17 cellular contexts compared by ENCODE assay signal in genomic region chr22:20324139-20324516, GRCh38. TPM values are rescaled to one million over a fixed set of nuclear protein-coding genes. Genes with fewer than 3 reads are reported as not detected.
A peak's percentile ranks its signal among the peaks of the same experiment; 100 is the strongest.
DNase-seq lines count a peak whose midpoint lies in the region; FAIRE-seq and TF ChIP-seq lines count a peak whose summit lies in the region.
"Had no signal": no experiment of that assay in that cellular context is flagged by ENCODE, and none has a peak within 500 bp of the region (broad histone marks: within the 10 kb centered on the region; RNA-seq: fewer than 3 reads in every experiment).

No MANE protein-coding gene starts in this region.

- no peak for TF ChIP-seq CTCF in endodermal cell (conservative IDR thresholded peaks at IDR 0.05)
- no peak for TF ChIP-seq CTCF in progenitor cell of endocrine pancreas (IDR thresholded peaks at IDR 0.05; ENCODE audit: unreplicated experiment)

- H3K27ac ChIP-seq in endodermal cell (ENCODE audit: low read depth, low read length): no peak overlapping the region
- H3K27ac ChIP-seq: esophagus muscularis mucosa, psoas muscle had no signal

- H3K9me3 ChIP-seq in endodermal cell (ENCODE audit: control insufficient read depth, low read length): no peaks in the 10 kb centered on the region
- H3K9me3 ChIP-seq: esophagus muscularis mucosa, psoas muscle had no signal

- H3K4me1 ChIP-seq in endodermal cell (ENCODE audit: control insufficient read depth, insufficient read depth, low read length): peaks cover 3% of the 10 kb centered on the region

- peak; percentile 10 for DNase-seq in activated CD4-positive, alpha-beta T cell treated with anti-CD3 and anti-CD28 coated beads for 1 hour
- DNase-seq in activated CD4-positive, alpha-beta T cell treated with anti-CD3 and anti-CD28 coated beads, Interleukin-2, amount 50 U/mL, for 4 hours: no peak
- DNase-seq in activated CD4-positive, alpha-beta memory T cell treated with anti-CD3 and anti-CD28 coated beads, Interleukin-2, amount 10 ng/mL, durations not matched to agents 7 days and 5 days: peak; percentile 62
- DNase-seq in endodermal cell (peak; percentile 19), GM12892 (ENCODE audit: insufficient read length) (no peak), progenitor cell of endocrine pancreas (ENCODE audit: low spot score, unreplicated experiment) (no peak), nucleus accumbens (lab: John Stamatoyannopoulos, UW) (no peak)
- DNase-seq in stimulated activated naive CD4-positive, alpha-beta T cell treated with Interleukin-2 at 50 U/mL for 16 hours (lab: John Stamatoyannopoulos, UW): peak; percentile 46
- DNase-seq: 8988T, activated gamma-delta T cell, DMS 273 treated with DMSO at 0.1 percent for 48 hours, MM.1S, NCI-H2227 treated with DMSO at 0.1 percent for 48 hours, psoas muscle, T-helper 9 cell, trophoblast cell had no signal

- no peaks in the 10 kb centered on the region for H3K36me3 ChIP-seq in endodermal cell (ENCODE audit: control insufficient read depth, insufficient read depth, low read length)
- H3K36me3 ChIP-seq: esophagus muscularis mucosa had no signal

- H3K9me3 Mint-ChIP-seq in activated CD4-positive, alpha-beta memory T cell treated with anti-CD3 and anti-CD28 coated beads, Interleukin-2, amount 10 ng/mL, durations not matched to agents 7 days and 5 days: no peaks in the 10 kb centered on the region
- H3K9me3 Mint-ChIP-seq in endodermal cell (no peaks in the 10 kb centered on the region), progenitor cell of endocrine pancreas (ENCODE audit: low read depth) (no peaks in the 10 kb centered on the region)

- no peak for FAIRE-seq in GM12892 (lab: Jason Lieb, UNC)

- H3K4me3 ChIP-seq in endodermal cell (ENCODE audit: low read length): no peak overlapping the region
- H3K4me3 ChIP-seq: esophagus muscularis mucosa, psoas muscle had no signal

- POLR2A ChIA-PET in activated CD4-positive, alpha-beta memory T cell treated with anti-CD3 and anti-CD28 coated beads, Interleukin-2, amount 10 ng/mL, durations not matched to agents 7 days and 5 days (lab: Charles Lee): no interaction called here

- H3K4me3 Mint-ChIP-seq in activated CD4-positive, alpha-beta memory T cell treated with anti-CD3 and anti-CD28 coated beads, Interleukin-2, amount 10 ng/mL, durations not matched to agents 7 days and 5 days: peak overlapping the region; percentile 5
- no peak overlapping the region for H3K4me3 Mint-ChIP-seq in endodermal cell
- no peak overlapping the region for H3K4me3 Mint-ChIP-seq in progenitor cell of endocrine pancreas (ENCODE audit: low read depth)

- peaks cover 55% of the 10 kb centered on the region for H3K4me1 Mint-ChIP-seq in activated CD4-positive, alpha-beta memory T cell treated with anti-CD3 and anti-CD28 coated beads, Interleukin-2, amount 10 ng/mL, durations not matched to agents 7 days and 5 days
- H3K4me1 Mint-ChIP-seq in endodermal cell: peaks cover 25% of the 10 kb centered on the region
- H3K4me1 Mint-ChIP-seq in progenitor cell of endocrine pancreas (ENCODE audit: low read depth): peaks cover 6% of the 10 kb centered on the region

- H3K27ac Mint-ChIP-seq in activated CD4-positive, alpha-beta memory T cell treated with anti-CD3 and anti-CD28 coated beads, Interleukin-2, amount 10 ng/mL, durations not matched to agents 7 days and 5 days: peak overlapping the region; percentile 82
- H3K27ac Mint-ChIP-seq in endodermal cell (no peak overlapping the region), progenitor cell of endocrine pancreas (no peak overlapping the region)

- H3K9ac ChIP-seq in endodermal cell (ENCODE audit: extremely low read depth, low read length, poor library complexity, severe bottlenecking): no peak overlapping the region

- H3K27me3 ChIP-seq in endodermal cell (ENCODE audit: control insufficient read depth, insufficient read depth, low read length, poor library complexity, severe bottlenecking): no peaks in the 10 kb centered on the region
- H3K27me3 ChIP-seq: esophagus muscularis mucosa had no signal

- 91 to 100% methylated on average over 5 of the region's 5 CpGs for WGBS in endodermal cell (ENCODE audit: insufficient coverage in 1 of 2, insufficient read length in 1 of 2), 2 experiments

- H3K36me3 Mint-ChIP-seq in activated CD4-positive, alpha-beta memory T cell treated with anti-CD3 and anti-CD28 coated beads, Interleukin-2, amount 10 ng/mL, durations not matched to agents 7 days and 5 days (ENCODE audit: low read depth): peaks cover 10% of the 10 kb centered on the region
- H3K36me3 Mint-ChIP-seq in endodermal cell (ENCODE audit: low read depth) (no peaks in the 10 kb centered on the region), progenitor cell of endocrine pancreas (ENCODE audit: insufficient read depth) (no peaks in the 10 kb centered on the region)

- TF ChIP-seq POLR2A in GM12892 (IDR thresholded peaks at IDR 0.05; ENCODE audit: low read depth, low read length): no peak

- CTCF ChIA-PET in activated CD4-positive, alpha-beta memory T cell treated with anti-CD3 and anti-CD28 coated beads, Interleukin-2, amount 10 ng/mL, durations not matched to agents 7 days and 5 days (lab: Charles Lee): no interaction called here

- H3K27me3 Mint-ChIP-seq in activated CD4-positive, alpha-beta memory T cell treated with anti-CD3 and anti-CD28 coated beads, Interleukin-2, amount 10 ng/mL, durations not matched to agents 7 days and 5 days: no peaks in the 10 kb centered on the region
- no peaks in the 10 kb centered on the region for H3K27me3 Mint-ChIP-seq in endodermal cell (ENCODE audit: insufficient read depth)
- H3K27me3 Mint-ChIP-seq in progenitor cell of endocrine pancreas: no peaks in the 10 kb centered on the region

RNA-seq across cellular contexts. Expression of gene DGCR6L, which starts 4.3 kb away (rescaled TPM):
- total RNA-seq in activated CD4-positive, alpha-beta memory T cell treated with anti-CD3 and anti-CD28 coated beads, Interleukin-2, amount 10 ng/mL, durations not matched to agents 7 days and 5 days: 10 to 100 TPM; 40.8 to 41.1 TPM
- 10 to 100 TPM; 51.3 to 53.7 TPM for total RNA-seq in endodermal cell
- polyA plus RNA-seq in endodermal cell (2013, experiment 1 of 2): 47.1 TPM
- polyA plus RNA-seq in endodermal cell (2013, experiment 2 of 2): 44.6 TPM
- 15.6 TPM for polyA plus RNA-seq in GM12892 (2012; ENCODE audit: missing spikeins)
- total RNA-seq in progenitor cell of endocrine pancreas: 37.2 and 41.0 TPM in 2 replicates

RNA-seq across cellular contexts. Expression of gene RTN4R, which starts 56.0 kb away (rescaled TPM):
- total RNA-seq in activated CD4-positive, alpha-beta memory T cell treated with anti-CD3 and anti-CD28 coated beads, Interleukin-2, amount 10 ng/mL, durations not matched to agents 7 days and 5 days: 1 to 10 TPM; 2.3 to 3.1 TPM
- 10 to 100 TPM; 12.8 to 17.7 TPM for total RNA-seq in endodermal cell
- 28.2 TPM for polyA plus RNA-seq in endodermal cell (2013, experiment 1 of 2)
- 24.1 TPM for polyA plus RNA-seq in endodermal cell (2013, experiment 2 of 2)
- not detected for polyA plus RNA-seq in GM12892 (2012; ENCODE audit: missing spikeins)
- total RNA-seq in progenitor cell of endocrine pancreas: 30.8 and 36.0 TPM in 2 replicates

Comparison
In these comparisons a context has a peak if more than half of its experiments do, and no peak if none do; other contexts are left out.
1. DNase-seq: peak in activated CD4-positive, alpha-beta T cell treated with anti-CD3 and anti-CD28 coated beads for 1 hour (single experiment), activated CD4-positive, alpha-beta memory T cell treated with anti-CD3 and anti-CD28 coated beads, Interleukin-2, amount 10 ng/mL, durations not matched to agents 7 days and 5 days (single experiment), endodermal cell (single experiment) and stimulated activated naive CD4-positive, alpha-beta T cell treated with Interleukin-2 at 50 U/mL for 16 hours (single experiment); none in activated CD4-positive, alpha-beta T cell treated with anti-CD3 and anti-CD28 coated beads, Interleukin-2, amount 50 U/mL, for 4 hours (0 of 2), GM12892 (single experiment), progenitor cell of endocrine pancreas (single experiment) and nucleus accumbens (0 of 56).